1 cellular context compared by ENCODE assay signal in genomic region chr22:28052818-28053217, GRCh38.
TF ChIP-seq lines count a peak whose summit lies in the region.

No MANE protein-coding gene starts in this region.

TF ChIP-seq in WTC11, 78 proteins besides CTCF, POLR2A, EP300 and RAD21 (continued from another document):
- TF ChIP-seq STAT6 (CRISPR knock-in tag; conservative IDR thresholded peaks at IDR 0.05; ENCODE audit: low read depth) (no peak), ZNF396 (CRISPR knock-in tag; IDR thresholded peaks at IDR 0.05; ENCODE audit: borderline replicate concordance) (no peak)
TF ChIP-seq in WTC11: peak in this region for 0.
